Comparison of ENCODE assay signal across 10 cellular contexts in genomic region chr5:168654225-168654624, GRCh38.
DNase-seq lines count a peak whose midpoint lies in the region; ATAC-seq and TF ChIP-seq lines count a peak whose summit lies in the region.
"Had no signal": no experiment of that assay in that cellular context is flagged by ENCODE, and none has a peak within 500 bp of the region (broad histone marks: within the 10 kb centered on the region; RNA-seq: fewer than 3 reads in every experiment).

No MANE protein-coding gene starts in this region.

- no peak for TF ChIP-seq CTCF in AG09319 (IDR thresholded peaks at IDR 0.05; ENCODE audit: low read depth, low read length)
- no peak for TF ChIP-seq CTCF in ovary (IDR thresholded peaks at IDR 0.05)

- ATAC-seq in GM18873 (IDR thresholded peaks at IDR 0.05; ENCODE audit: low FRiP score, unreplicated experiment) = no peak
- ATAC-seq in GM19023 (IDR thresholded peaks at IDR 0.05; ENCODE audit: unreplicated experiment) = no peak

- TF ChIP-seq POLR2A in ovary (IDR thresholded peaks at IDR 0.05) = no peak

- DNase-seq in AG09319 (ENCODE audit: extremely low read depth, low read depth) (peak; percentile 87), NCI-H82 treated with DMSO at 0.1 percent for 48 hours (lab: John Stamatoyannopoulos, UW; ENCODE audit: unreplicated experiment) (peak; percentile 65), fibroblast of gingiva (ENCODE audit: low read depth) (peak; percentile 94), ovary (peak; percentile 39 to 74 (median 55)), iPS-NIHi11 (ENCODE audit: low spot score) (no peak), activated gamma-delta T cell (lab: John Stamatoyannopoulos, UW) (no peak)

- no peaks in the 10 kb centered on the region for H3K36me3 ChIP-seq in ovary

- peaks cover 9% of the 10 kb centered on the region for H3K4me1 ChIP-seq in ovary (ENCODE audit: insufficient read depth)
- H3K4me1 ChIP-seq: parathyroid adenoma had no signal

- 4 to 8% (median 5%) methylated on average over 9 of the region's 9 CpGs for WGBS in ovary, 3 donors

- no peak overlapping the region for H3K4me3 ChIP-seq in ovary
- H3K4me3 ChIP-seq: dorsolateral prefrontal cortex had no signal

- H3K27ac ChIP-seq in ovary = peak overlapping the region in 1 of 2 donors; percentile 38
- H3K27ac ChIP-seq: parathyroid adenoma had no signal

- TF ChIP-seq EP300 in ovary (IDR thresholded peaks at IDR 0.05) = no peak

- intact Hi-C loops in ovary (cut with DNase I) = no loop called here

- no peaks in the 10 kb centered on the region for H3K27me3 ChIP-seq in ovary
- H3K27me3 ChIP-seq: dorsolateral prefrontal cortex had no signal

- no peaks in the 10 kb centered on the region for H3K9me3 ChIP-seq in ovary

Comparison
In these comparisons a context has a peak if more than half of its experiments do, and no peak if none do; other contexts are left out.
1. DNase-seq: peak in AG09319 (single experiment), NCI-H82 treated with DMSO at 0.1 percent for 48 hours (single experiment), fibroblast of gingiva (single experiment) and ovary (5 of 5); none in iPS-NIHi11 (single experiment) and activated gamma-delta T cell (single experiment).